In genomic region chr1:27416387-27417111, GRCh38 we compare ENCODE assay signal across 9 cellular contexts. TPM values are rescaled to one million over a fixed set of nuclear protein-coding genes. Genes with fewer than 3 reads are reported as not detected.
DNase-seq lines count a peak whose midpoint lies in the region; ATAC-seq, FAIRE-seq and TF ChIP-seq lines count a peak whose summit lies in the region.
"Had no signal": no experiment of that assay in that cellular context is flagged by ENCODE, and none has a peak within 500 bp of the region (broad histone marks: within the 10 kb centered on the region; RNA-seq: fewer than 3 reads in every experiment).

No MANE protein-coding gene starts in this region.

- H3K4me3 ChIP-seq in Jurkat, Clone E6-1 (ENCODE audit: low read length), result no peak overlapping the region
- H3K4me3 ChIP-seq in RWPE2 (ENCODE audit: severe bottlenecking), result no peak overlapping the region
- H3K4me3 ChIP-seq in astrocyte (ENCODE audit: insufficient read depth, low read depth, low read length), result no peak overlapping the region
- no peak overlapping the region for H3K4me3 ChIP-seq in keratinocyte (ENCODE audit: control insufficient read depth in 2 of 3, extremely low read depth in 1 of 3, insufficient read depth in 2 of 3, low read depth in 1 of 3, low read length in 3 of 3)

- no peaks in the 10 kb centered on the region for H4K20me1 ChIP-seq in astrocyte (ENCODE audit: insufficient read depth, low read length)
- H4K20me1 ChIP-seq in keratinocyte (ENCODE audit: control insufficient read depth, extremely low read depth, insufficient read depth, low read length), result no peaks in the 10 kb centered on the region

- H3K79me2 ChIP-seq in astrocyte (ENCODE audit: insufficient read depth, low read length), result peaks cover 17% of the 10 kb centered on the region
- peaks cover 7% of the 10 kb centered on the region for H3K79me2 ChIP-seq in keratinocyte (ENCODE audit: control insufficient read depth, insufficient read depth, low read length)

- H3K36me3 Mint-ChIP-seq in astrocyte (ENCODE audit: low read depth, unreplicated experiment), result peaks cover 30% of the 10 kb centered on the region

- H3K9me3 Mint-ChIP-seq in astrocyte (ENCODE audit: unreplicated experiment), result no peaks in the 10 kb centered on the region

- H3K9me3 ChIP-seq in RWPE2 (ENCODE audit: severe bottlenecking) (no peaks in the 10 kb centered on the region), astrocyte (ENCODE audit: insufficient read depth, low read depth, low read length) (no peaks in the 10 kb centered on the region), keratinocyte (ENCODE audit: control insufficient read depth, low read depth, low read length) (no peaks in the 10 kb centered on the region)

- dilution Hi-C loops in keratinocyte (cut with MboI; ENCODE audit: extremely low pct_ligation_motif_present, low sequenced_read_pairs), result loop anchor here (25.0 kb wide), 1 partner anchor 171 kb away; no protein-coding TSS in a partner anchor

- no peaks in the 10 kb centered on the region for H3K4me1 ChIP-seq in RWPE2 (ENCODE audit: insufficient read depth, poor library complexity, severe bottlenecking)
- H3K4me1 ChIP-seq in astrocyte (ENCODE audit: insufficient read depth, low read length), result peaks cover 14% of the 10 kb centered on the region
- peaks cover 19% of the 10 kb centered on the region for H3K4me1 ChIP-seq in keratinocyte (ENCODE audit: control insufficient read depth, extremely low read depth, insufficient read depth, low read length)

- no peak overlapping the region for H3K9ac ChIP-seq in astrocyte (ENCODE audit: low read length)
- no peak overlapping the region for H3K9ac ChIP-seq in keratinocyte (ENCODE audit: control insufficient read depth, extremely low read depth, insufficient read depth, low read length)

- peaks cover 27% of the 10 kb centered on the region for H3K4me1 Mint-ChIP-seq in astrocyte (ENCODE audit: low read depth, unreplicated experiment)

- no peak for FAIRE-seq in astrocyte (lab: Jason Lieb, UNC)
- FAIRE-seq in keratinocyte (lab: Jason Lieb, UNC), result peak; percentile 49
- FAIRE-seq: A204.1 had no signal

- peak; percentile 17 for DNase-seq in DMS79 treated with DMSO at 0.1 percent for 48 hours (lab: John Stamatoyannopoulos, UW)
- DNase-seq in DMS79 (lab: John Stamatoyannopoulos, UW), result no peak
- DNase-seq in Jurkat, Clone E6-1 (ENCODE audit: low read depth, low spot score), result peak; percentile 73
- no peak for DNase-seq in RWPE2 (ENCODE audit: low spot score)
- peak; percentile 44 for DNase-seq in astrocyte (ENCODE audit: low read depth)
- DNase-seq in keratinocyte (ENCODE audit: low read depth, low spot score), result peak; percentile 61
- DNase-seq in stimulated activated CD8-positive, alpha-beta memory T cell treated with anti-CD3 and anti-CD28 coated beads, Interleukin-7, amount 100 ng/mL, for 4 hours (ENCODE audit: low read depth in 2 of 2), result peak; percentile 29

- H3K27me3 ChIP-seq in RWPE2 (ENCODE audit: insufficient read depth, poor library complexity, severe bottlenecking) (no peaks in the 10 kb centered on the region), astrocyte (ENCODE audit: insufficient read depth, low read length) (no peaks in the 10 kb centered on the region), keratinocyte (ENCODE audit: control insufficient read depth, extremely low read depth, insufficient read depth, low read length) (no peaks in the 10 kb centered on the region)

- no peaks in the 10 kb centered on the region for H3K9me1 ChIP-seq in keratinocyte (ENCODE audit: control insufficient read depth, extremely low read depth, insufficient read depth, low read length)

- TF ChIP-seq CTCF in RWPE2 (IDR thresholded peaks at IDR 0.05; ENCODE audit: poor library complexity, severe bottlenecking) (peak; percentile 72), astrocyte (IDR thresholded peaks at IDR 0.05; ENCODE audit: insufficient read depth, low read depth, low read length) (peak; percentile 47), keratinocyte (optimal IDR thresholded peaks at IDR 0.05 in 1 of 3, IDR thresholded peaks at IDR 0.05 in 1 of 3, conservative IDR thresholded peaks at IDR 0.05 in 1 of 3; ENCODE audit: extremely low read depth in 1 of 3, insufficient read depth in 2 of 3, low read length in 3 of 3) (peak; percentile 72 to 76 (median 74))

- no peak overlapping the region for H3K4me2 ChIP-seq in astrocyte (ENCODE audit: low read length)
- H3K4me2 ChIP-seq in keratinocyte (ENCODE audit: control insufficient read depth, extremely low read depth, insufficient read depth, low read depth, low read length), result no peak overlapping the region

- H3K36me3 ChIP-seq in RWPE2 (ENCODE audit: low read depth) (peaks cover 82% of the 10 kb centered on the region), astrocyte (ENCODE audit: insufficient read depth, low read length) (peaks cover 51% of the 10 kb centered on the region), keratinocyte (ENCODE audit: control insufficient read depth in 2 of 2, extremely low read depth in 1 of 2, insufficient read depth in 2 of 2, low read length in 2 of 2) (peaks cover 27 to 56% of the 10 kb centered on the region in 2 experiments)

- no peak overlapping the region for H3K4me3 Mint-ChIP-seq in astrocyte (ENCODE audit: unreplicated experiment)

- H3K27ac Mint-ChIP-seq in astrocyte (ENCODE audit: unreplicated experiment), result peak overlapping the region; percentile 66

- H2AFZ ChIP-seq in astrocyte (ENCODE audit: low read depth, low read length) (no peak overlapping the region), keratinocyte (ENCODE audit: control insufficient read depth, low read length) (no peak overlapping the region)

- no peaks in the 10 kb centered on the region for H3K27me3 Mint-ChIP-seq in astrocyte (ENCODE audit: low read depth, unreplicated experiment)

- no peak overlapping the region for H3K27ac ChIP-seq in RWPE2 (ENCODE audit: poor library complexity, severe bottlenecking)
- H3K27ac ChIP-seq in astrocyte (ENCODE audit: low read depth, low read length), result no peak overlapping the region
- H3K27ac ChIP-seq in keratinocyte (ENCODE audit: control insufficient read depth, insufficient read depth, low read length), result no peak overlapping the region

- ATAC-seq in RWPE2 (ENCODE audit: low read depth), result peak; percentile 63; the same call in 2 of the 3 replicates
- ATAC-seq in HG02571 (IDR thresholded peaks at IDR 0.05; ENCODE audit: unreplicated experiment), result no peak

RNA-seq across cellular contexts. Expression of gene GPR3, which starts 24.1 kb away (rescaled TPM):
- 3.3 TPM for polyA plus RNA-seq in Jurkat, Clone E6-1 (2012; ENCODE audit: insufficient read depth, insufficient read length)
- 0.75 and 0.86 TPM in 2 replicates for total RNA-seq in astrocyte
- 0.94 to 2.5 TPM (median 1.4 TPM) in 3 replicates for polyA plus RNA-seq in keratinocyte
- polyA plus RNA-seq in keratinocyte (2011; ENCODE audit: low read depth), result not detected
- 1.2 and 1.5 TPM in 2 replicates for polyA plus RNA-seq in keratinocyte (2011; cell fraction: cytosol; rRNA removed)
- 2.1 and 2.7 TPM in 2 replicates for polyA plus RNA-seq in keratinocyte (2011; cell fraction: nucleus; rRNA removed)
- polyA plus RNA-seq in keratinocyte (2012; ENCODE audit: low replicate concordance), result 0.41 and 1.6 TPM in 2 replicates
- polyA minus RNA-seq in keratinocyte, result 0.59 to 2.7 TPM (median 1.2 TPM) in 3 replicates
- 2.7 TPM for polyA minus RNA-seq in keratinocyte (2011; cell fraction: cytosol; rRNA and poly(A)+ RNA removed)
- polyA minus RNA-seq in keratinocyte (2011; cell fraction: nucleus; rRNA and poly(A)+ RNA removed), result 0.74 and 1.2 TPM in 2 replicates

RNA-seq across cellular contexts. Expression of gene CD164L2, which starts 33.4 kb away (rescaled TPM):
- polyA plus RNA-seq in Jurkat, Clone E6-1 (2012; ENCODE audit: insufficient read depth, insufficient read length), result not detected
- not detected in 2 replicates for total RNA-seq in astrocyte
- polyA plus RNA-seq in keratinocyte, result 2.6 to 5.9 TPM (median 2.7 TPM) in 3 replicates
- 1.1 TPM for polyA plus RNA-seq in keratinocyte (2011; ENCODE audit: low read depth)
- 0.95 and 2.5 TPM in 2 replicates for polyA plus RNA-seq in keratinocyte (2011; cell fraction: cytosol; rRNA removed)
- polyA plus RNA-seq in keratinocyte (2011; cell fraction: nucleus; rRNA removed), result 6.5 and 8.5 TPM in 2 replicates
- polyA plus RNA-seq in keratinocyte (2012; ENCODE audit: low replicate concordance), result 3.7 and 6.7 TPM in 2 replicates
- 1.4 to 4.5 TPM (median 1.7 TPM) in 3 replicates for polyA minus RNA-seq in keratinocyte
- not detected for polyA minus RNA-seq in keratinocyte (2011; cell fraction: cytosol; rRNA and poly(A)+ RNA removed)
- 0.39 and 1.3 TPM in 2 replicates for polyA minus RNA-seq in keratinocyte (2011; cell fraction: nucleus; rRNA and poly(A)+ RNA removed)

RNA-seq across cellular contexts. Expression of gene FCN3, which starts 41.9 kb away (rescaled TPM):
- polyA plus RNA-seq in Jurkat, Clone E6-1 (2012; ENCODE audit: insufficient read depth, insufficient read length), result not detected
- total RNA-seq in astrocyte, result not detected in 2 replicates
- 0.08 TPM in 1 of 3 replicates, not detected in the others for polyA plus RNA-seq in keratinocyte
- not detected for polyA plus RNA-seq in keratinocyte (2011; ENCODE audit: low read depth)
- not detected in 2 replicates for polyA plus RNA-seq in keratinocyte (2011; cell fraction: cytosol; rRNA removed)
- 0.20 and 0.31 TPM in 2 replicates for polyA plus RNA-seq in keratinocyte (2011; cell fraction: nucleus; rRNA removed)
- polyA plus RNA-seq in keratinocyte (2012; ENCODE audit: low replicate concordance), result 0.39 TPM in 1 of 2 replicates, not detected in the other
- polyA minus RNA-seq in keratinocyte, result 0.22 TPM in 1 of 3 replicates, not detected in the others
- not detected for polyA minus RNA-seq in keratinocyte (2011; cell fraction: cytosol; rRNA and poly(A)+ RNA removed)
- polyA minus RNA-seq in keratinocyte (2011; cell fraction: nucleus; rRNA and poly(A)+ RNA removed), result not detected in 2 replicates

RNA-seq across cellular contexts. Expression of gene MAP3K6, which starts 49.8 kb away (rescaled TPM):
- 8.3 TPM for polyA plus RNA-seq in Jurkat, Clone E6-1 (2012; ENCODE audit: insufficient read depth, insufficient read length)
- total RNA-seq in astrocyte, result 12.8 and 16.8 TPM in 2 replicates
- 13.4 to 19.3 TPM (median 16.7 TPM) in 3 replicates for polyA plus RNA-seq in keratinocyte
- 38.7 TPM for polyA plus RNA-seq in keratinocyte (2011; ENCODE audit: low read depth)
- polyA plus RNA-seq in keratinocyte (2011; cell fraction: cytosol; rRNA removed), result 6.8 and 10.8 TPM in 2 replicates
- 40.2 and 58.7 TPM in 2 replicates for polyA plus RNA-seq in keratinocyte (2011; cell fraction: nucleus; rRNA removed)
- 33.3 and 36.1 TPM in 2 replicates for polyA plus RNA-seq in keratinocyte (2012; ENCODE audit: low replicate concordance)
- 18.5 to 49.4 TPM (median 19.1 TPM) in 3 replicates for polyA minus RNA-seq in keratinocyte
- 18.6 TPM for polyA minus RNA-seq in keratinocyte (2011; cell fraction: cytosol; rRNA and poly(A)+ RNA removed)
- 24.6 and 25.2 TPM in 2 replicates for polyA minus RNA-seq in keratinocyte (2011; cell fraction: nucleus; rRNA and poly(A)+ RNA removed)

Comparison
In these comparisons a context has a peak if more than half of its experiments do, and no peak if none do; other contexts are left out.
1. DNase-seq: peak in DMS79 treated with DMSO at 0.1 percent for 48 hours (single experiment), Jurkat, Clone E6-1 (single experiment), astrocyte (single experiment), keratinocyte (single experiment) and stimulated activated CD8-positive, alpha-beta memory T cell treated with anti-CD3 and anti-CD28 coated beads, Interleukin-7, amount 100 ng/mL, for 4 hours (2 of 2); none in DMS79 (single experiment) and RWPE2 (single experiment).
2. Peak in every context shown above with its lines, with median percentiles within 50 percentile points of each other: CTCF ChIP-seq.